Comparison of ENCODE assay signal across 8 cellular contexts in the genomic region with DNA sequence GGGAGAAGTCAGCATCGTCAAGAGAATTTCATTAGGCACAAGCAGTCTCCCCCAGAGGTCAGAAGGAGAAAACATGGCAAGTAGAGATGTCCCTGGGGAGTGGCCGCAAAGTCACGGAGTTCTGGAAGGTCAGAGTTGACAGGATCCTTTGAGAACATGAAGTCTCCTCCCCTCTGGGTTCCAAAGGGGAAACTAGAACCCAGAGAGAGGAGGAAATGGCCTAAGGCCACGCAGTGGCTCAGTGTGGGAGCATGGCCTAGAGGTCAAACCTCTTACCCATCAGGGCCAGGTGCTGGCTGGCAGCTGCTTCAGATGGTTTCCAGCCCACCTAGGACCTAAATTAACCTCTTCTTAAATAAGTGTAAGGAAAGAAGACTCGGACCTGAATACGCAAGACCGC. TPM values are rescaled to one million over a fixed set of nuclear protein-coding genes. Genes with fewer than 3 reads are reported as not detected.
DNase-seq lines count a peak whose midpoint lies in the region; ATAC-seq and TF ChIP-seq lines count a peak whose summit lies in the region.

No MANE protein-coding gene starts in this region.

- H3K27me3 Mint-ChIP-seq in mesothelial cell of epicardium (ENCODE audit: low read depth) = no peaks in the 10 kb centered on the region

- no CpG with 5 or more reads among the region's 7 CpGs for WGBS in IMR-90 (ENCODE audit: extremely low coverage in 2 of 2, insufficient read length in 1 of 2), 2 experiments

- H3K9me3 Mint-ChIP-seq in mesothelial cell of epicardium = peaks cover 8% of the 10 kb centered on the region

- H3K4me3 ChIP-seq in AG09309 (ENCODE audit: control insufficient read depth, low read depth, low read length) = peak overlapping the region; percentile 87
- peak overlapping the region; percentile 94 for H3K4me3 ChIP-seq in IMR-90 (ENCODE audit: insufficient read depth, low read depth, low read length)
- peak overlapping the region; percentile 56 to 83 (median 65) for H3K4me3 ChIP-seq in breast epithelium

- H3K9ac ChIP-seq in IMR-90 (ENCODE audit: low read depth, low read length) = peak overlapping the region; percentile 95

- DNase-seq in AG09309 (ENCODE audit: low read depth) (no peak), IMR-90 (no peak), breast epithelium (ENCODE audit: low spot score in 2 of 2) (no peak), mesothelial cell of epicardium (ENCODE audit: low spot score in 2 of 2, unreplicated experiment in 2 of 2) (no peak), pons (ENCODE audit: low spot score) (no peak), AG08395 (ENCODE audit: low spot score) (no peak), NCI-H2029 treated with DMSO at 0.1 percent for 48 hours (lab: John Stamatoyannopoulos, UW) (no peak), GM19240 (ENCODE audit: insufficient read length, low spot score) (no peak)

- H3K36me3 ChIP-seq in IMR-90 (ENCODE audit: control insufficient read depth, insufficient read depth, low read length) (peaks cover 18% of the 10 kb centered on the region), breast epithelium (no peaks in the 10 kb centered on the region)

- H3K56ac ChIP-seq in IMR-90 (ENCODE audit: extremely low read depth, insufficient read depth, low read length) = no peak overlapping the region

- peaks cover 3% of the 10 kb centered on the region for H3K36me3 Mint-ChIP-seq in mesothelial cell of epicardium

- no peak overlapping the region for H2BK20ac ChIP-seq in IMR-90 (ENCODE audit: low read depth, low read length)

- H4K91ac ChIP-seq in IMR-90 (ENCODE audit: insufficient read depth, low read depth, low read length) = peak overlapping the region; percentile 77

- H2BK5ac ChIP-seq in IMR-90 (ENCODE audit: low read depth, low read length, poor library complexity, severe bottlenecking) = peak overlapping the region; percentile 46

- no peak for TF ChIP-seq RAD21 in IMR-90 (IDR thresholded peaks at IDR 0.05; ENCODE audit: low read length)

- H3K4me2 ChIP-seq in IMR-90 (ENCODE audit: low read depth, low read length) = peak overlapping the region; percentile 75

- H4K20me1 ChIP-seq in IMR-90 (ENCODE audit: insufficient read depth, low read length) = 0 out of 2 replicates have a peak, but pooled peaks cover 6% of the 10 kb centered on the region

- intact Hi-C loops in IMR-90 (cut with micrococcal nuclease) = loop anchor here (5.0 kb wide), 1 partner anchor 134 kb away; the partner anchor contains the start of gene ARHGAP4
- intact Hi-C loops in breast epithelium (cut with DNase I; ENCODE audit: low total_unique reads) = loop anchor here (10.0 kb wide), 1 partner anchor 162 kb away; no protein-coding TSS in a partner anchor

- CTCF ChIA-PET in IMR-90 (lab: Yijun Ruan, JAX) = no interaction called here

- in situ Hi-C loops in IMR-90 (cut with MboI; ENCODE audit: low sequenced_read_pairs) = no loop called here

- peak overlapping the region; percentile 89 for H3K27ac ChIP-seq in IMR-90 (ENCODE audit: insufficient read depth, low read length)
- peak overlapping the region; percentile 89 to 97 for H3K27ac ChIP-seq in breast epithelium

- no peaks in the 10 kb centered on the region for H3K27me3 ChIP-seq in IMR-90 (ENCODE audit: control insufficient read depth, insufficient read depth, low read length)
- H3K27me3 ChIP-seq in breast epithelium = peaks cover 0 to 34% of the 10 kb centered on the region in 2 donors

- H3K4me1 Mint-ChIP-seq in mesothelial cell of epicardium = peaks cover 20% of the 10 kb centered on the region

- ATAC-seq in IMR-90 (ENCODE audit: low read depth) = no peak

- H3K4me3 Mint-ChIP-seq in mesothelial cell of epicardium = peak overlapping the region; percentile 89

- no peaks in the 10 kb centered on the region; the same call in 1 of the 2 replicates for H3K9me3 ChIP-seq in IMR-90 (ENCODE audit: control insufficient read depth, insufficient read depth, low read length)
- H3K9me3 ChIP-seq in breast epithelium = peaks cover 11 to 13% of the 10 kb centered on the region in 2 donors

- peak overlapping the region; percentile 84 for H3K14ac ChIP-seq in IMR-90 (replicated peaks; ENCODE audit: low read depth, low read length)

- dilution Hi-C loops in IMR-90 (cut with HindIII; ENCODE audit: low sequenced_read_pairs, unreplicated experiment) = no loop called here

- H4K8ac ChIP-seq in IMR-90 (ENCODE audit: low read depth in 2 of 2, low read length in 2 of 2) = peak overlapping the region; percentile 78 to 83; a peak in 3 of 4 replicates

- no peak overlapping the region; the same call in 2 of the 3 replicates for H2BK15ac ChIP-seq in IMR-90 (ENCODE audit: low read depth, low read length)

- H3K18ac ChIP-seq in IMR-90 (ENCODE audit: low read depth, low read length) = no peak overlapping the region

- no peak overlapping the region for H2BK120ac ChIP-seq in IMR-90 (ENCODE audit: low read depth, low read length)

- H3K79me1 ChIP-seq in IMR-90 (ENCODE audit: low read depth in 1 of 2, low read length in 2 of 2) = peaks cover 4 to 41% of the 10 kb centered on the region in 2 experiments

- H4K5ac ChIP-seq in IMR-90 (ENCODE audit: low read depth, low read length) = peak overlapping the region; percentile 3

- H3K4ac ChIP-seq in IMR-90 (ENCODE audit: low read depth, low read length) = peak overlapping the region; percentile 58

- peak overlapping the region; percentile 82 for H2AK5ac ChIP-seq in IMR-90 (ENCODE audit: low read depth, low read length)

- no peak overlapping the region for H2AFZ ChIP-seq in IMR-90 (replicated peaks; ENCODE audit: low read length, poor library complexity)

- H3K23ac ChIP-seq in IMR-90 (ENCODE audit: low read depth, low read length) = peak overlapping the region; percentile 68; the same call in 1 of the 2 replicates

- BruUV-seq in IMR-90 (replicated peaks; lab: Mats Ljungman, UMichigan) = no TSS peak

- H3K9me1 ChIP-seq in IMR-90 (ENCODE audit: insufficient read depth, low read length) = peaks cover 6% of the 10 kb centered on the region; the same call in 1 of the 2 replicates

- TF ChIP-seq POLR2A in IMR-90 (IDR thresholded peaks at IDR 0.05; ENCODE audit: low read depth, low read length) (no peak), breast epithelium (IDR thresholded peaks at IDR 0.05) (no peak)

- TF ChIP-seq CTCF in AG09309 (IDR thresholded peaks at IDR 0.05; ENCODE audit: control insufficient read depth, insufficient read depth, low read depth, low read length, missing control alignments) = no peak
- no peak for TF ChIP-seq CTCF in IMR-90 (conservative IDR thresholded peaks at IDR 0.05; ENCODE audit: low read depth, low read length)
- no peak for TF ChIP-seq CTCF in breast epithelium (IDR thresholded peaks at IDR 0.05)
- no peak for TF ChIP-seq CTCF in mesothelial cell of epicardium (IDR thresholded peaks at IDR 0.05; ENCODE audit: unreplicated experiment)

- H3K4me1 ChIP-seq in IMR-90 (ENCODE audit: control insufficient read depth, insufficient read depth, low read length) = peaks cover 4% of the 10 kb centered on the region; the same call in 1 of the 2 replicates
- no peaks in the 10 kb centered on the region for H3K4me1 ChIP-seq in breast epithelium

- POLR2A ChIA-PET in IMR-90 (lab: Charles Lee; ENCODE audit: unreplicated experiment) = interaction anchor here (1.1 kb wide), 1 partner anchor 135 kb away, joined by 3 read pairs; no protein-coding TSS in a partner anchor

- H3K27ac Mint-ChIP-seq in mesothelial cell of epicardium = peak overlapping the region; percentile 69

- H2AK9ac ChIP-seq in IMR-90 (replicated peaks; ENCODE audit: low read depth, low read length, poor library complexity) = peak overlapping the region; percentile 43

TF ChIP-seq in IMR-90, 13 proteins besides CTCF, POLR2A, EP300 and RAD21:
- TF ChIP-seq MAZ (IDR thresholded peaks at IDR 0.05; ENCODE audit: borderline replicate concordance, low read depth, low read length) (no peak), CEBPB (IDR thresholded peaks at IDR 0.05; ENCODE audit: low read depth, low read length) (no peak), NFE2L2 (IDR thresholded peaks at IDR 0.05; ENCODE audit: low read depth, low read length) (no peak)

RNA-seq across cellular contexts. Expression of gene IDH3G, which starts 0.9 kb away (rescaled TPM):
- total RNA-seq in IMR-90 (2012; rRNA removed) (75.8 and 79.4 TPM in 2 replicates), breast epithelium (10 to 100 TPM; 75.4 to 91.5 (median 76.5) TPM), mesothelial cell of epicardium (49.6 to 55.0 TPM (median 53.5 TPM) in 3 replicates)
- polyA plus RNA-seq in IMR-90 (2012; rRNA removed) = 85.7 and 95.0 TPM in 2 replicates
- 67.0 and 200 TPM in 2 replicates for polyA plus RNA-seq in IMR-90 (2012; cell fraction: cytosol; rRNA removed)
- 164 and 364 TPM in 2 replicates for polyA plus RNA-seq in IMR-90 (2012; cell fraction: nucleus; rRNA removed; ENCODE audit: low replicate concordance)

RNA-seq across cellular contexts. Expression of gene SSR4, which starts 1.2 kb away (rescaled TPM):
- total RNA-seq in IMR-90 (2012; rRNA removed) (118 and 141 TPM in 2 replicates), breast epithelium (100 to 1,000 TPM; 112 to 252 (median 182) TPM), mesothelial cell of epicardium (213 to 228 TPM (median 214 TPM) in 3 replicates)
- 480 and 481 TPM in 2 replicates for polyA plus RNA-seq in IMR-90 (2012; rRNA removed)
- polyA plus RNA-seq in IMR-90 (2012; cell fraction: cytosol; rRNA removed) = 329 and 598 TPM in 2 replicates
- 171 and 243 TPM in 2 replicates for polyA plus RNA-seq in IMR-90 (2012; cell fraction: nucleus; rRNA removed; ENCODE audit: low replicate concordance)

RNA-seq across cellular contexts. Expression of gene SRPK3, which starts 12.4 kb away (rescaled TPM):
- total RNA-seq in IMR-90 (2012; rRNA removed) = 0.36 and 0.56 TPM in 2 replicates
- polyA plus RNA-seq in IMR-90 (2012; rRNA removed) = 0.34 and 0.70 TPM in 2 replicates
- polyA plus RNA-seq in IMR-90 (2012; cell fraction: cytosol; rRNA removed) = 0.32 and 1.1 TPM in 2 replicates
- polyA plus RNA-seq in IMR-90 (2012; cell fraction: nucleus; rRNA removed; ENCODE audit: low replicate concordance) = 2.9 and 5.6 TPM in 2 replicates
- 1 to 10 TPM in 2 of 3 donors, under 1 TPM in 1; 0.33 to 1.5 (median 1.3) TPM for total RNA-seq in breast epithelium
- total RNA-seq in mesothelial cell of epicardium = 0.14 to 0.16 TPM in 2 of 3 replicates, not detected in the other

RNA-seq across cellular contexts. Expression of gene PLXNB3, which starts 29.2 kb away (rescaled TPM):
- total RNA-seq in IMR-90 (2012; rRNA removed) = 0.36 and 1.7 TPM in 2 replicates
- 22.3 and 26.9 TPM in 2 replicates for polyA plus RNA-seq in IMR-90 (2012; rRNA removed)
- polyA plus RNA-seq in IMR-90 (2012; cell fraction: cytosol; rRNA removed) = 9.9 and 21.3 TPM in 2 replicates
- polyA plus RNA-seq in IMR-90 (2012; cell fraction: nucleus; rRNA removed; ENCODE audit: low replicate concordance) = 117 and 388 TPM in 2 replicates
- total RNA-seq in breast epithelium = 10 to 100 TPM; 12.3 to 17.9 (median 13.4) TPM
- total RNA-seq in mesothelial cell of epicardium = 3.6 to 4.3 TPM (median 4.3 TPM) in 3 replicates

RNA-seq across cellular contexts. Expression of gene PDZD4, which starts 37.1 kb away (rescaled TPM):
- under 0.01 and 0.28 TPM in 2 replicates for total RNA-seq in IMR-90 (2012; rRNA removed)
- 0.34 and 0.38 TPM in 2 replicates for polyA plus RNA-seq in IMR-90 (2012; rRNA removed)
- polyA plus RNA-seq in IMR-90 (2012; cell fraction: cytosol; rRNA removed) = 0.21 and 0.30 TPM in 2 replicates
- 1.8 and 2.2 TPM in 2 replicates for polyA plus RNA-seq in IMR-90 (2012; cell fraction: nucleus; rRNA removed; ENCODE audit: low replicate concordance)
- 1 to 10 TPM in 2 of 3 donors, under 1 TPM in 1; 0.80 to 5.6 (median 2.9) TPM for total RNA-seq in breast epithelium
- 6.8 to 8.8 TPM (median 7.6 TPM) in 3 replicates for total RNA-seq in mesothelial cell of epicardium
